In genomic region chr11:120568572-120569307, GRCh38 we compare ENCODE assay signal across 25 cellular contexts. TPM values are rescaled to one million over a fixed set of nuclear protein-coding genes. Genes with fewer than 3 reads are reported as not detected.
"Had no signal": no experiment of that assay in that cellular context is flagged by ENCODE, and none has a peak within 500 bp of the region (broad histone marks: within the 10 kb centered on the region; RNA-seq: fewer than 3 reads in every experiment).

No MANE protein-coding gene starts in this region.

- H3K4me3 ChIP-seq: body of pancreas, ovary, prostate gland, testis, transverse colon had no signal

- H3K27ac Mint-ChIP-seq: activated CD4-positive, alpha-beta memory T cell treated with anti-CD3 and anti-CD28 coated beads, Interleukin-2, amount 10 ng/mL, durations not matched to agents 7 days and 5 days; activated CD4-positive, alpha-beta T cell treated with anti-CD3 and anti-CD28 coated beads, Interleukin-2, amount 10 ng/mL, durations not matched to agents 24 days and 14 days; activated naive CD4-positive, alpha-beta T cell treated with anti-CD3 and anti-CD28 coated beads, Interleukin-2, amount 50 U/mL, for 72 hours; activated T-helper 17 cell treated with anti-CD3 and anti-CD28 coated beads, Interleukin-2, amount 50 U/mL, for 72 hours; mesothelial cell of epicardium; nephron progenitor cell had no signal

- H3K36me3 ChIP-seq: neutrophil, ovary, prostate gland, transverse colon had no signal

- H3K4me3 Mint-ChIP-seq: activated CD4-positive, alpha-beta memory T cell treated with anti-CD3 and anti-CD28 coated beads, Interleukin-2, amount 10 ng/mL, durations not matched to agents 7 days and 5 days; activated CD4-positive, alpha-beta T cell treated with anti-CD3 and anti-CD28 coated beads, Interleukin-2, amount 10 ng/mL, durations not matched to agents 24 days and 14 days; activated T-cell treated with anti-CD3 and anti-CD28 coated beads, Interleukin-2, amount 50 U/mL, for 4 hours; activated T-helper 17 cell treated with anti-CD3 and anti-CD28 coated beads, Interleukin-2, amount 50 U/mL, for 72 hours; immature natural killer cell; mesothelial cell of epicardium; nephron progenitor cell had no signal

- H3K9me3 Mint-ChIP-seq: activated CD4-positive, alpha-beta memory T cell treated with anti-CD3 and anti-CD28 coated beads, Interleukin-2, amount 10 ng/mL, durations not matched to agents 7 days and 5 days; activated CD4-positive, alpha-beta T cell treated with anti-CD3 and anti-CD28 coated beads, Interleukin-2, amount 10 ng/mL, durations not matched to agents 24 days and 14 days; activated naive CD4-positive, alpha-beta T cell treated with anti-CD3 and anti-CD28 coated beads, Interleukin-2, amount 50 U/mL, for 72 hours; activated T-cell treated with anti-CD3 and anti-CD28 coated beads, Interleukin-2, amount 50 U/mL, for 4 hours; activated T-helper 17 cell treated with anti-CD3 and anti-CD28 coated beads, Interleukin-2, amount 50 U/mL, for 72 hours; immature natural killer cell had no signal

- DNase-seq: activated CD4-positive, alpha-beta memory T cell treated with anti-CD3 and anti-CD28 coated beads, Interleukin-2, amount 10 ng/mL, durations not matched to agents 7 days and 5 days; activated CD4-positive, alpha-beta T cell treated with anti-CD3 and anti-CD28 coated beads, Interleukin-2, amount 10 ng/mL, durations not matched to agents 24 days and 14 days; activated CD4-positive, CD25-positive, alpha-beta regulatory T cell treated with anti-CD3 and anti-CD28 coated beads, Interleukin-2, amount 50 U/mL, for 72 hours; activated naive CD4-positive, alpha-beta T cell; activated T-cell treated with anti-CD3 and anti-CD28 coated beads, Interleukin-2, amount 50 U/mL, for 4 hours; body of pancreas; cortex of kidney; foreskin fibroblast; hypothalamus; immature natural killer cell; naive B cell; nephron progenitor cell; ovary; retina; stimulated activated CD4-positive, alpha-beta T cell treated with anti-CD3 and anti-CD28 coated beads, Interleukin-2, amount 100 ng/mL, for 48 hours; stimulated activated naive CD8-positive, alpha-beta T cell treated with anti-CD3 and anti-CD28 coated beads, Interleukin-15, Interleukin-2, amounts not matched to agents 100 U/mL and 50 U/mL, for 24 hours; T-helper 2 cell; testis; transverse colon had no signal

- H3K27ac ChIP-seq: body of pancreas, neutrophil, ovary, prostate gland, testis, transverse colon had no signal

- H3K9me3 ChIP-seq: body of pancreas, neutrophil, ovary, prostate gland, testis, transverse colon had no signal

- ATAC-seq: activated naive CD4-positive, alpha-beta T cell treated with anti-CD3 and anti-CD28 coated beads, Interleukin-2, amount 50 U/mL, for 72 hours; activated T-cell treated with anti-CD3 and anti-CD28 coated beads, Interleukin-2, amount 50 U/mL, for 4 hours; activated T-helper 17 cell treated with anti-CD3 and anti-CD28 coated beads, Interleukin-2, amount 50 U/mL, for 72 hours; body of pancreas; esophagus mucosa; stimulated activated naive CD8-positive, alpha-beta T cell treated with anti-CD3 and anti-CD28 coated beads, Interleukin-15, Interleukin-2, amounts not matched to agents 100 U/mL and 50 U/mL, for 24 hours had no signal

- H3K4me1 Mint-ChIP-seq: activated CD4-positive, alpha-beta memory T cell treated with anti-CD3 and anti-CD28 coated beads, Interleukin-2, amount 10 ng/mL, durations not matched to agents 7 days and 5 days; activated T-helper 17 cell treated with anti-CD3 and anti-CD28 coated beads, Interleukin-2, amount 50 U/mL, for 72 hours had no signal

- H3K4me1 ChIP-seq: prostate gland had no signal

- H3K36me3 Mint-ChIP-seq: activated naive CD4-positive, alpha-beta T cell treated with anti-CD3 and anti-CD28 coated beads, Interleukin-2, amount 50 U/mL, for 72 hours; mesothelial cell of epicardium; naive B cell had no signal

- H3K27me3 ChIP-seq: ovary, testis had no signal

RNA-seq across cellular contexts. Expression of gene GRIK4, which starts 57.2 kb away (rescaled TPM):
- total RNA-seq: activated CD4-positive, alpha-beta memory T cell treated with anti-CD3 and anti-CD28 coated beads, Interleukin-2, amount 10 ng/mL, durations not matched to agents 7 days and 5 days; activated naive CD4-positive, alpha-beta T cell treated with anti-CD3 and anti-CD28 coated beads, Interleukin-2, amount 50 U/mL, for 72 hours; activated T-helper 17 cell treated with anti-CD3 and anti-CD28 coated beads, Interleukin-2, amount 50 U/mL, for 72 hours; body of pancreas had no signal
